ENCODE assay signal across 1 cellular context in genomic region chr20:31811198-31811597, GRCh38.
TF ChIP-seq lines count a peak whose summit lies in the region.

No MANE protein-coding gene starts in this region.

TF ChIP-seq in IMR-90, 13 proteins besides CTCF, POLR2A, EP300 and RAD21:
- no peak for TF ChIP-seq BHLHE40 (IDR thresholded peaks at IDR 0.05; ENCODE audit: low read depth, low read length)
- TF ChIP-seq FOS (IDR thresholded peaks at IDR 0.05; ENCODE audit: low read depth, low read length): no peak
TF ChIP-seq in IMR-90: peak in this region for 0.
